Comparison of ENCODE assay signal across 1 cellular context in the genomic region with DNA sequence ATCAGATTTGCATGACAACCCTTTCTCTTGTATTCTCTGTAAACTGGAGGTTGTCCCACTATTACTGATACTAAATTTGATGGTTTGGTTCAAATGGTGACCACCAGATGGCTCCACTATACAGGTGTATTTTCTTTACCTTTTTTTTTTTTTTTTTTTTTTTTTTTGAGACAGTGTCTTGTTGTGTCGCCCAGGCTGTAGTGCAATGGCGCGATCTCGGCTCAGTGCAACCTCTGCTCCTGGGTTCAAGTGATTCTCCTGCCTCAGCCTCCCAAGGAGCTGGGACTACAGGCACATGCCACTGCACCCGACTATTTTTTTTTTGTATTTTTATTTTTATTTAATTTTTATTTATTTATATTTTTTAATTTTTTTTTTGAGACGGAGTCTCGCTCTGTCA.
TF ChIP-seq lines count a peak whose summit lies in the region.

No MANE protein-coding gene starts in this region.

TF ChIP-seq in H1, 55 proteins besides CTCF, POLR2A, EP300 and RAD21:
- TF ChIP-seq CEBPB (IDR thresholded peaks at IDR 0.05; ENCODE audit: low read depth, low read length) (no peak), TAF1 (IDR thresholded peaks at IDR 0.05; ENCODE audit: low read depth, low read length) (no peak), CBX5 (IDR thresholded peaks at IDR 0.05; ENCODE audit: low read depth, low read length) (no peak), SP1 (IDR thresholded peaks at IDR 0.05; ENCODE audit: low read depth, low read length) (no peak), POU5F1 (IDR thresholded peaks at IDR 0.05; ENCODE audit: low read depth, low read length) (no peak), BRCA1 (IDR thresholded peaks at IDR 0.05; ENCODE audit: low read depth, low read length) (no peak), PHF8 (conservative IDR thresholded peaks at IDR 0.05; ENCODE audit: low read depth, low read length) (no peak), HDAC6 (IDR thresholded peaks at IDR 0.05; ENCODE audit: low read depth, low read length) (no peak), TBP (IDR thresholded peaks at IDR 0.05; ENCODE audit: low read depth, low read length) (no peak), ZNF274 (IDR thresholded peaks at IDR 0.05; ENCODE audit: borderline replicate concordance, extremely low read depth, low read length) (no peak), TEAD4 (IDR thresholded peaks at IDR 0.05; ENCODE audit: low read depth, low read length) (no peak), SIX5 (IDR thresholded peaks at IDR 0.05; ENCODE audit: low read depth, low read length) (no peak), ASH2L (IDR thresholded peaks at IDR 0.05; ENCODE audit: low read length) (no peak), SUZ12 (IDR thresholded peaks at IDR 0.05; ENCODE audit: low read length) (no peak), GABPA (IDR thresholded peaks at IDR 0.05; ENCODE audit: borderline replicate concordance, insufficient read depth, low read length) (no peak), BCL11A (IDR thresholded peaks at IDR 0.05; ENCODE audit: low read depth in 2 of 2, low read length in 2 of 2) (no peak)
- TF ChIP-seq, protein P1, sequence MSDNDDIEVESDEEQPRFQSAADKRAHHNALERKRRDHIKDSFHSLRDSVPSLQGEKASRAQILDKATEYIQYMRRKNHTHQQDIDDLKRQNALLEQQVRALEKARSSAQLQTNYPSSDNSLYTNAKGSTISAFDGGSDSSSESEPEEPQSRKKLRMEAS (IDR thresholded peaks at IDR 0.05) = no peak
- TF ChIP-seq, protein P2, sequence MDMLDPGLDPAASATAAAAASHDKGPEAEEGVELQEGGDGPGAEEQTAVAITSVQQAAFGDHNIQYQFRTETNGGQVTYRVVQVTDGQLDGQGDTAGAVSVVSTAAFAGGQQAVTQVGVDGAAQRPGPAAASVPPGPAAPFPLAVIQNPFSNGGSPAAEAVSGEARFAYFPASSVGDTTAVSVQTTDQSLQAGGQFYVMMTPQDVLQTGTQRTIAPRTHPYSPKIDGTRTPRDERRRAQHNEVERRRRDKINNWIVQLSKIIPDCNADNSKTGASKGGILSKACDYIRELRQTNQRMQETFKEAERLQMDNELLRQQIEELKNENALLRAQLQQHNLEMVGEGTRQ (IDR thresholded peaks at IDR 0.05; ENCODE audit: low read length) = no peak
